In genomic region chr16:58417600-58417999, GRCh38 we compare ENCODE assay signal across 20 cellular contexts. TPM values are rescaled to one million over a fixed set of nuclear protein-coding genes. Genes with fewer than 3 reads are reported as not detected.
DNase-seq lines count a peak whose midpoint lies in the region; ATAC-seq and TF ChIP-seq lines count a peak whose summit lies in the region.
"Had no signal": no experiment of that assay in that cellular context is flagged by ENCODE, and none has a peak within 500 bp of the region (broad histone marks: within the 10 kb centered on the region; RNA-seq: fewer than 3 reads in every experiment).

No MANE protein-coding gene starts in this region.

- no peak for TF ChIP-seq CTCF in HEK293 (tag by site-specific recombination; IDR thresholded peaks at IDR 0.05)

- peaks cover 53 to 98% (median 95%) of the 10 kb centered on the region in 10 experiments for H3K4me1 ChIP-seq in BLaER1 treated with 17β-estradiol and CSF1 and Interleukin-3, amounts not matched to agents 10 nM and 100 nM
- H3K4me1 ChIP-seq in HEK293 (ENCODE audit: control insufficient read depth, insufficient read depth, low read length) (peaks cover 2% of the 10 kb centered on the region; the same call in 1 of the 2 replicates), right cardiac atrium (ENCODE audit: control insufficient read depth, insufficient read depth, low read length) (no peaks in the 10 kb centered on the region)

- ATAC-seq in right cardiac atrium (peak; percentile 73 to 78), HG03457 (IDR thresholded peaks at IDR 0.05; ENCODE audit: unreplicated experiment) (no peak)
- ATAC-seq: activated T-helper 17 cell treated with anti-CD3 and anti-CD28 coated beads, Interleukin-2, amount 50 U/mL, for 72 hours had no signal

- no peak for DNase-seq in right cardiac atrium
- DNase-seq in DMS79 (lab: John Stamatoyannopoulos, UW), result no peak
- no peak for DNase-seq in NCI-H2196 (lab: John Stamatoyannopoulos, UW; ENCODE audit: unreplicated experiment)
- no peak for DNase-seq in stimulated activated CD8-positive, alpha-beta memory T cell treated with anti-CD3 and anti-CD28 coated beads, Interleukin-4, amount 100 ng/mL, for 48 hours
- DNase-seq: activated CD4-positive, CD25-positive, alpha-beta regulatory T cell treated with anti-CD3 and anti-CD28 coated beads, Interleukin-2, amount 50 U/mL, for 72 hours; central memory CD4-positive, alpha-beta T cell; effector CD8-positive, alpha-beta T cell; islet precursor cell; mesendoderm; NCI-H1436; NCI-H2171 treated with DMSO at 0.1 percent for 48 hours; SHP77; stimulated activated naive B cell treated with anti-CD40 and anti-IgM and Interleukin-4, amounts not matched to agents 10 μg/mL and 1 μg/mL and 100 μg/mL, for 72 hours; T-helper 2 cell had no signal

- POLR2A ChIA-PET in HEK293 (lab: Yijun Ruan, JAX), result interaction anchor here (0.7 kb wide), 1 partner anchor 9 kb away, joined by 3 read pairs; no protein-coding TSS in a partner anchor

- H3K9me3 ChIP-seq in BLaER1 treated with 17β-estradiol and CSF1 and Interleukin-3, amounts not matched to agents 10 nM and 100 nM (replicated peaks in 1 of 11), result 0 out of 22 replicates have a peak, but pooled peaks cover 0 to 5% (median 0%) of the 10 kb centered on the region in 11 experiments
- H3K9me3 ChIP-seq in HEK293 (ENCODE audit: control insufficient read depth, insufficient read depth, low read depth, low read length), result no peaks in the 10 kb centered on the region
- no peaks in the 10 kb centered on the region for H3K9me3 ChIP-seq in right cardiac atrium (ENCODE audit: control insufficient read depth, low read length)
- H3K9me3 ChIP-seq: adrenal gland had no signal

- H3K4me3 ChIP-seq in BLaER1 treated with 17β-estradiol and CSF1 and Interleukin-3, amounts not matched to agents 10 nM and 100 nM, result no peak overlapping the region
- no peak overlapping the region for H3K4me3 ChIP-seq in HEK293 (ENCODE audit: low read depth, low read length)
- no peak overlapping the region for H3K4me3 ChIP-seq in right cardiac atrium (ENCODE audit: low read length)
- H3K4me3 ChIP-seq: adrenal gland had no signal

- H3K36me3 ChIP-seq in BLaER1 treated with 17β-estradiol and CSF1 and Interleukin-3, amounts not matched to agents 10 nM and 100 nM, result no peaks in the 10 kb centered on the region
- H3K36me3 ChIP-seq in HEK293 (ENCODE audit: control insufficient read depth in 2 of 2, insufficient read depth in 1 of 2, low read length in 2 of 2), result no peaks in the 10 kb centered on the region
- H3K36me3 ChIP-seq: adrenal gland had no signal

- intact Hi-C loops in right cardiac atrium (cut with DNase I), result loop anchor here in 1 of 4 donors (10.0 kb wide), 1 partner anchor 73 kb away; no protein-coding TSS in a partner anchor

- H3K27me3 ChIP-seq in BLaER1 treated with 17β-estradiol and CSF1 and Interleukin-3, amounts not matched to agents 10 nM and 100 nM, result peaks cover 0 to 8% (median 0%) of the 10 kb centered on the region in 11 experiments; a peak in 1 of 22 replicates
- no peaks in the 10 kb centered on the region for H3K27me3 ChIP-seq in right cardiac atrium (ENCODE audit: control insufficient read depth, insufficient read depth)
- H3K27me3 ChIP-seq: adrenal gland had no signal

- peak; percentile 60 for TF ChIP-seq POLR2A in Raji (IDR thresholded peaks at IDR 0.05; ENCODE audit: insufficient read depth, low read depth, low read length)

- H4K20me1 ChIP-seq in BLaER1 treated with 17β-estradiol and CSF1 and Interleukin-3, amounts not matched to agents 10 nM and 100 nM, result no peaks in the 10 kb centered on the region

- peak overlapping the region; percentile 18 to 85 (median 73); a peak in 19 of 22 replicates for H3K4me2 ChIP-seq in BLaER1 treated with 17β-estradiol and CSF1 and Interleukin-3, amounts not matched to agents 10 nM and 100 nM

- CTCF ChIA-PET in HEK293 (lab: Yijun Ruan, JAX), result no interaction called here

- H3K27ac ChIP-seq in BLaER1 treated with 17β-estradiol and CSF1 and Interleukin-3, amounts not matched to agents 10 nM and 100 nM, result peak overlapping the region in 3 of 11 experiments; percentile 49 to 59 (median 54); a peak in 4 of 22 replicates
- no peak overlapping the region for H3K27ac ChIP-seq in HEK293 (ENCODE audit: extremely low read depth, low read depth, low read length)
- peak overlapping the region; percentile 98 for H3K27ac ChIP-seq in right cardiac atrium (ENCODE audit: low read length)

- WGBS in right cardiac atrium, result 34% methylated on average over 5 of the region's 5 CpGs

- peak overlapping the region in 4 of 11 experiments; percentile 11 to 40 (median 23); a peak in 5 of 22 replicates for H3K9ac ChIP-seq in BLaER1 treated with 17β-estradiol and CSF1 and Interleukin-3, amounts not matched to agents 10 nM and 100 nM

TF ChIP-seq in HEK293, 187 proteins besides CTCF, POLR2A, EP300 and RAD21:
- TF ChIP-seq, protein P1, sequence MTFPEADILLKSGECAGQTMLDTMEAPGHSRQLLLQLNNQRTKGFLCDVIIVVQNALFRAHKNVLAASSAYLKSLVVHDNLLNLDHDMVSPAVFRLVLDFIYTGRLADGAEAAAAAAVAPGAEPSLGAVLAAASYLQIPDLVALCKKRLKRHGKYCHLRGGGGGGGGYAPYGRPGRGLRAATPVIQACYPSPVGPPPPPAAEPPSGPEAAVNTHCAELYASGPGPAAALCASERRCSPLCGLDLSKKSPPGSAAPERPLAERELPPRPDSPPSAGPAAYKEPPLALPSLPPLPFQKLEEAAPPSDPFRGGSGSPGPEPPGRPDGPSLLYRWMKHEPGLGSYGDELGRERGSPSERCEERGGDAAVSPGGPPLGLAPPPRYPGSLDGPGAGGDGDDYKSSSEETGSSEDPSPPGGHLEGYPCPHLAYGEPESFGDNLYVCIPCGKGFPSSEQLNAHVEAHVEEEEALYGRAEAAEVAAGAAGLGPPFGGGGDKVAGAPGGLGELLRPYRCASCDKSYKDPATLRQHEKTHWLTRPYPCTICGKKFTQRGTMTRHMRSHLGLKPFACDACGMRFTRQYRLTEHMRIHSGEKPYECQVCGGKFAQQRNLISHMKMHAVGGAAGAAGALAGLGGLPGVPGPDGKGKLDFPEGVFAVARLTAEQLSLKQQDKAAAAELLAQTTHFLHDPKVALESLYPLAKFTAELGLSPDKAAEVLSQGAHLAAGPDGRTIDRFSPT (tag by site-specific recombination; IDR thresholded peaks at IDR 0.05), result no peak
- TF ChIP-seq ZNF791 (tag by site-specific recombination; IDR thresholded peaks at IDR 0.05) (no peak), ZBTB7A (tag by site-specific recombination; IDR thresholded peaks at IDR 0.05; ENCODE audit: low read depth) (no peak), ZBTB17 (tag by site-specific recombination; IDR thresholded peaks at IDR 0.05) (peak; percentile 44; the same call in 1 of the 2 replicates), ZBTB44 (tag by site-specific recombination; IDR thresholded peaks at IDR 0.05) (no peak), ZNF341 (tag by site-specific recombination; IDR thresholded peaks at IDR 0.05; ENCODE audit: low read depth) (no peak), ZNF624 (tag by site-specific recombination; IDR thresholded peaks at IDR 0.05) (no peak), ZNF174 (tag by site-specific recombination; IDR thresholded peaks at IDR 0.05) (no peak)
TF ChIP-seq in HEK293: peak in this region for 1.

RNA-seq across cellular contexts. Expression of gene GINS3, which starts 25.3 kb away (rescaled TPM):
- total RNA-seq in right cardiac atrium, result 1 to 10 TPM; 6.3 to 8.0 (median 6.7) TPM
- 6.5 TPM for polyA plus RNA-seq in right cardiac atrium
